In the genomic region with DNA sequence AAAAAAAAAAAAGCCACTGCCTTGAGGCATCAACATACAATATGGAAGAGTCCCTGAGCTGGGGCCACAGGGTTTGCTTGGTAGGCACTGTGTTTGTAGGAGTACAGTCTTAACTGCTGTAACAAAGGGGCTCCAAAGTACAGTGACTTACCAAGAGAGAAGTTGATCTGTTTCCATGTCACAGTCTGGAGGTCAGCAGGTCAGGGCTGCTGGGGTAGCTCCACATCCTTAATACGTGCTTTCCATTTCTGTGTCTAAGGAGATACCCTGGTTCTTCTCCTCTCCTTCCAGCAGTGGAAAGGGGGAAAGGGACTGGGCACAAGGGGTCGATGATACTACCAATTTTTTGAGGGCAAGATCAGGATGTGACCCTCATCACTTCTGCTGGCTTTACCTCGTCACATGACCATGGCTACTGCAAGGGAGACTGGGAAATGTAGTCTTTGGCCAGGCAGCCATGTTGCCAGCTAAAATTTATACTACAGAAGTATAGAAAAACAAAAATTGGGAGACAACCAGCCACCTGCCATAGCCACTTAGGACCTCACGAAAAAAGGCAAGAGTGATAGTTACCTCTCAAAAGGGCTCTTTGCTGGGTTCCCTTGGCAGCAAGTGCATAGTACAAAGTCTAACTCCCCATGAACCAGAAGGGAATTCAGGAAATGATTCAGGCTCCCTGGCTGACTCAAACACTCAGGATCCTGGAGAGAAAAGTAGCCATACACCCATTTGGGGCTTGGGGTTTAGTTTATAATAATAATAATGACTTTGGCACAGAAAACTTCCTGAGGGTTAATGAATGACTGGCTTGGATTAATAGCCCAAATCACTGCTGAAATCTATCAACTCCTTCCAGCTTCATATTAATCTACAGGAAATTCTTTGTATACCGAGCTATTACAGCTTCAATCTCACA, we compare ENCODE assay signal across 8 cellular contexts. TPM values are rescaled to one million over a fixed set of nuclear protein-coding genes. Genes with fewer than 3 reads are reported as not detected.
A peak's percentile ranks its signal among the peaks of the same experiment; 100 is the strongest.
DNase-seq lines count a peak whose midpoint lies in the region; ATAC-seq, FAIRE-seq and TF ChIP-seq lines count a peak whose summit lies in the region.

No MANE protein-coding gene starts in this region.

- H3K27ac ChIP-seq in K562 (ENCODE audit: extremely low read depth, low read depth, low read length): no peak overlapping the region

- CTCF ChIA-PET in K562 (lab: Yijun Ruan, JAX; ENCODE audit: low intra/inter-chr PET ratio): no interaction called here

- no TSS peak for BruUV-seq in K562 (replicated peaks; lab: Mats Ljungman, UMichigan)

- H3K4me1 ChIP-seq in K562 (replicated peaks in 1 of 2; ENCODE audit: control insufficient read depth in 2 of 2, insufficient read depth in 2 of 2, low read length in 2 of 2): peaks cover 0 to 44% of the 10 kb centered on the region in 2 experiments; a peak in 4 of 5 replicates

- peak overlapping the region; percentile 64 for H3K4me2 ChIP-seq in K562 (ENCODE audit: insufficient read depth, low read length)

- TF ChIP-seq CTCF in GM12865 (IDR thresholded peaks at IDR 0.05; ENCODE audit: insufficient read depth, low read depth, low read length, missing control alignments) (no peak), K562 (IDR thresholded peaks at IDR 0.05 in 2 of 3, conservative IDR thresholded peaks at IDR 0.05 in 1 of 3; ENCODE audit: insufficient read depth in 2 of 3, low read depth in 1 of 3, low read length in 3 of 3) (no peak)

- H2AFZ ChIP-seq in K562 (ENCODE audit: low read depth, low read length): peak overlapping the region; percentile 83

- no peaks in the 10 kb centered on the region for H3K27me3 ChIP-seq in K562 (ENCODE audit: control insufficient read depth in 2 of 2, insufficient read depth in 2 of 2, low read length in 2 of 2)

- H3K36me3 ChIP-seq in K562 (ENCODE audit: control insufficient read depth, insufficient read depth, low read length): no peaks in the 10 kb centered on the region

- no peaks in the 10 kb centered on the region for H3K9me1 ChIP-seq in K562 (ENCODE audit: control insufficient read depth, insufficient read depth, low read length)

- no peak for TF ChIP-seq EP300 in K562 (IDR thresholded peaks at IDR 0.05; ENCODE audit: low read length)

- H3K9ac ChIP-seq in K562 (ENCODE audit: insufficient read depth in 1 of 2, low read depth in 2 of 2, low read length in 2 of 2): no peak overlapping the region

- no peak for TF ChIP-seq POLR2A in K562 (conservative IDR thresholded peaks at IDR 0.05)

- 25% methylated on average over 5 of the region's 5 CpGs for WGBS in K562 (ENCODE audit: insufficient coverage, low coverage, missing lambda C conversion rate)

- H3K9me3 ChIP-seq in K562 (replicated peaks; ENCODE audit: control insufficient read depth, insufficient read depth, low read depth, low read length): no peaks in the 10 kb centered on the region

- intact Hi-C loops in K562 (cut with micrococcal nuclease): no loop called here
- intact Hi-C loops in left colon (cut with DNase I, micrococcal nuclease): no loop called here

- no peak overlapping the region for H3K4me3 ChIP-seq in GM12865 (ENCODE audit: low read depth, low read length)
- H3K4me3 ChIP-seq in K562: no peak overlapping the region

- peak; percentile 87 for FAIRE-seq in K562 (lab: Jason Lieb, UNC)

- in situ Hi-C loops in K562 (cut with MboI): no loop called here

- TF ChIP-seq RAD21 in K562 (CRISPR knock-in tag; conservative IDR thresholded peaks at IDR 0.05 in 1 of 2, IDR thresholded peaks at IDR 0.05 in 1 of 2): no peak

- peak; percentile 56 for DNase-seq in GM12865 (ENCODE audit: low read depth)
- peak; percentile 69 for DNase-seq in LoVo (ENCODE audit: low spot score)
- DNase-seq in K562 (ENCODE audit: extremely low read depth in 1 of 4, low spot score in 3 of 4): peak; percentile 56 to 68 (median 60)
- no peak for DNase-seq in left colon
- DNase-seq in SHP77 (lab: John Stamatoyannopoulos, UW): no peak
- DNase-seq in NCI-H187 treated with DMSO at 0.1 percent for 48 hours (lab: John Stamatoyannopoulos, UW): no peak
- no peak for DNase-seq in NCI-H748 (lab: John Stamatoyannopoulos, UW; ENCODE audit: unreplicated experiment)

- ATAC-seq in K562 (peak; percentile 94), left colon (peak; percentile 75), HG03521 (IDR thresholded peaks at IDR 0.05; ENCODE audit: unreplicated experiment) (no peak)

- POLR2A ChIA-PET in K562 (lab: Yijun Ruan, JAX): interaction anchor here (0.9 to 1.7 kb wide), 6 partner anchors 9 to 44 kb away, joined by 3 to 8 read pairs (median 4); no protein-coding TSS in a partner anchor

- H4K20me1 ChIP-seq in K562 (replicated peaks; ENCODE audit: control insufficient read depth, insufficient read depth, low read length): no peaks in the 10 kb centered on the region

- H3K79me2 ChIP-seq in K562 (ENCODE audit: control insufficient read depth, insufficient read depth, low read length): no peaks in the 10 kb centered on the region

TF ChIP-seq in K562, 482 proteins besides CTCF, POLR2A, EP300 and RAD21 (continues in another document):
- TF ChIP-seq NFE2 (IDR thresholded peaks at IDR 0.05; ENCODE audit: low read depth) (no peak), ZNF143 (CRISPR knock-in tag; IDR thresholded peaks at IDR 0.05) (peak; percentile 94), NR2C1 (IDR thresholded peaks at IDR 0.05) (peak; percentile 90), NR2C1 (tag; IDR thresholded peaks at IDR 0.05) (peak; percentile 95), SIN3B (IDR thresholded peaks at IDR 0.05; ENCODE audit: low read depth) (no peak), TSC22D4 (tag; IDR thresholded peaks at IDR 0.05) (no peak), RAD51 (IDR thresholded peaks at IDR 0.05; ENCODE audit: borderline replicate concordance, low read depth) (peak; percentile 95), RBM17 (IDR thresholded peaks at IDR 0.05; ENCODE audit: borderline replicate concordance, low read depth, low read length) (no peak), TRIM28 (IDR thresholded peaks at IDR 0.05) (no peak; the same call in 1 of the 2 replicates), NR2F6 (CRISPR knock-in tag; IDR thresholded peaks at IDR 0.05) (no peak)
- TF ChIP-seq, protein P1, sequence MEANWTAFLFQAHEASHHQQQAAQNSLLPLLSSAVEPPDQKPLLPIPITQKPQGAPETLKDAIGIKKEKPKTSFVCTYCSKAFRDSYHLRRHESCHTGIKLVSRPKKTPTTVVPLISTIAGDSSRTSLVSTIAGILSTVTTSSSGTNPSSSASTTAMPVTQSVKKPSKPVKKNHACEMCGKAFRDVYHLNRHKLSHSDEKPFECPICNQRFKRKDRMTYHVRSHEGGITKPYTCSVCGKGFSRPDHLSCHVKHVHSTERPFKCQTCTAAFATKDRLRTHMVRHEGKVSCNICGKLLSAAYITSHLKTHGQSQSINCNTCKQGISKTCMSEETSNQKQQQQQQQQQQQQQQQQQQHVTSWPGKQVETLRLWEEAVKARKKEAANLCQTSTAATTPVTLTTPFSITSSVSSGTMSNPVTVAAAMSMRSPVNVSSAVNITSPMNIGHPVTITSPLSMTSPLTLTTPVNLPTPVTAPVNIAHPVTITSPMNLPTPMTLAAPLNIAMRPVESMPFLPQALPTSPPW (CRISPR knock-in tag; IDR thresholded peaks at IDR 0.05): 0 out of 2 replicates have a peak, but pooled peaks have one; percentile 16
- TF ChIP-seq, protein P2, sequence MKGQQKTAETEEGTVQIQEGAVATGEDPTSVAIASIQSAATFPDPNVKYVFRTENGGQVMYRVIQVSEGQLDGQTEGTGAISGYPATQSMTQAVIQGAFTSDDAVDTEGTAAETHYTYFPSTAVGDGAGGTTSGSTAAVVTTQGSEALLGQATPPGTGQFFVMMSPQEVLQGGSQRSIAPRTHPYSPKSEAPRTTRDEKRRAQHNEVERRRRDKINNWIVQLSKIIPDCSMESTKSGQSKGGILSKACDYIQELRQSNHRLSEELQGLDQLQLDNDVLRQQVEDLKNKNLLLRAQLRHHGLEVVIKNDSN (CRISPR knock-in tag; IDR thresholded peaks at IDR 0.05): peak; percentile 98
- TF ChIP-seq, protein P3, sequence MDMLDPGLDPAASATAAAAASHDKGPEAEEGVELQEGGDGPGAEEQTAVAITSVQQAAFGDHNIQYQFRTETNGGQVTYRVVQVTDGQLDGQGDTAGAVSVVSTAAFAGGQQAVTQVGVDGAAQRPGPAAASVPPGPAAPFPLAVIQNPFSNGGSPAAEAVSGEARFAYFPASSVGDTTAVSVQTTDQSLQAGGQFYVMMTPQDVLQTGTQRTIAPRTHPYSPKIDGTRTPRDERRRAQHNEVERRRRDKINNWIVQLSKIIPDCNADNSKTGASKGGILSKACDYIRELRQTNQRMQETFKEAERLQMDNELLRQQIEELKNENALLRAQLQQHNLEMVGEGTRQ (CRISPR knock-in tag; IDR thresholded peaks at IDR 0.05): peak; percentile 98

RNA-seq across cellular contexts. Expression of a gene that starts 52.7 kb away (rescaled TPM):
- 87.2 and 88.1 TPM in 2 replicates for total RNA-seq in K562 (2011; cell fraction: chromatin; rRNA removed; ENCODE audit: low replicate concordance)
- total RNA-seq in K562 (2011; cell fraction: nucleolus; rRNA removed): 116 and 117 TPM in 2 replicates
- total RNA-seq in K562 (2011; cell fraction: nucleoplasm; rRNA removed): 142 and 177 TPM in 2 replicates
- total RNA-seq in K562 (2014; rRNA removed): 331 and 367 TPM in 2 replicates
- total RNA-seq in K562 (2014; rRNA removed; fragmentation: Illumina TruSeq; extraction: Trizol): 629 and 685 TPM in 2 replicates
- total RNA-seq in K562 (2015; rRNA removed; fragmentation: Illumina TruSeq; extraction: Trizol): 525 and 540 TPM in 2 replicates
- total RNA-seq in K562 (2021): 509 and 580 TPM in 2 replicates
- polyA plus RNA-seq in K562 (2011; rRNA removed): 907 and 1,058 TPM in 2 replicates
- polyA plus RNA-seq in K562 (2011; cell fraction: cytosol; rRNA removed): 395 and 662 TPM in 2 replicates
- 197 and 359 TPM in 2 replicates for polyA plus RNA-seq in K562 (2011; cell fraction: nucleus; rRNA removed)
- 622 and 679 TPM in 2 replicates for polyA plus RNA-seq in K562 (2012)
- polyA plus RNA-seq in K562 (2014; fragmentation: Illumina TruSeq; extraction: Trizol): 919 and 926 TPM in 2 replicates
- polyA plus RNA-seq in K562 (2014; fragmentation: Nextera tagmentation; extraction: Ambion mirVana): 1,000 to 10,000 TPM; 2,628 to 2,722 TPM
- polyA plus RNA-seq in K562 (2014; rRNA removed): 749 and 808 TPM in 2 replicates
- 421 and 488 TPM in 2 replicates for polyA minus RNA-seq in K562 (2011; rRNA and poly(A)+ RNA removed)
- 112 and 139 TPM in 2 replicates for polyA minus RNA-seq in K562 (2011; cell fraction: cytosol; rRNA and poly(A)+ RNA removed)
- 67.7 and 113 TPM in 2 replicates for polyA minus RNA-seq in K562 (2011; cell fraction: nucleus; rRNA and poly(A)+ RNA removed)
- 100 to 1,000 TPM; 262 to 348 TPM for total RNA-seq in left colon

Comparison
In these comparisons a context has a peak if more than half of its experiments do, and no peak if none do; other contexts are left out.
1. DNase-seq: peak in GM12865 (single experiment), LoVo (single experiment) and K562 (4 of 4); none in left colon (0 of 2), SHP77 (0 of 2), NCI-H187 treated with DMSO at 0.1 percent for 48 hours (single experiment) and NCI-H748 (single experiment).